Comparison of ENCODE assay signal across 8 cellular contexts in genomic region chr21:34886554-34887385, GRCh38.
A peak's percentile ranks its signal among the peaks of the same experiment; 100 is the strongest.
DNase-seq lines count a peak whose midpoint lies in the region; ATAC-seq, FAIRE-seq and TF ChIP-seq lines count a peak whose summit lies in the region.

No MANE protein-coding gene starts in this region.

- CTCF ChIA-PET in K562 (lab: Yijun Ruan, JAX; ENCODE audit: low intra/inter-chr PET ratio), result interaction anchor here (0.6 kb wide), 1 partner anchor 475 kb away, joined by 3 read pairs; no protein-coding TSS in a partner anchor

- H3K27me3 ChIP-seq in K562 (ENCODE audit: control insufficient read depth in 2 of 2, insufficient read depth in 2 of 2, low read length in 2 of 2) (no peaks in the 10 kb centered on the region), kidney epithelial cell (ENCODE audit: control insufficient read depth, insufficient read depth, low read length) (no peaks in the 10 kb centered on the region)

- TF ChIP-seq RAD21 in K562 (CRISPR knock-in tag; conservative IDR thresholded peaks at IDR 0.05 in 1 of 2, IDR thresholded peaks at IDR 0.05 in 1 of 2), result no peak

- in situ Hi-C loops in K562 (cut with MboI), result loop anchor here (5.0 kb wide), 1 partner anchor 141 kb away; no protein-coding TSS in a partner anchor

- DNase-seq in GM03348 (ENCODE audit: low spot score), result peak; percentile 50
- DNase-seq in NCI-H748 (lab: John Stamatoyannopoulos, UW; ENCODE audit: unreplicated experiment), result peak; percentile 56
- DNase-seq in K562 (ENCODE audit: extremely low read depth in 1 of 4, low spot score in 3 of 4), result peak; percentile 41 to 51 (median 45)
- no peak for DNase-seq in kidney epithelial cell (ENCODE audit: low read depth)
- DNase-seq in stimulated activated CD8-positive, alpha-beta memory T cell treated with anti-CD3 and anti-CD28 coated beads, Interleukin-4, amount 100 ng/mL, for 24 hours (ENCODE audit: low read depth), result peak; percentile 7
- no peak for DNase-seq in NK-92 treated with Interleukin-12 subunit alpha and Interleukin-12 subunit beta, amount 100 ng/mL, for 24 hours (lab: John Stamatoyannopoulos, UW)
- no peak for DNase-seq in EL

- TF ChIP-seq CTCF in K562 (IDR thresholded peaks at IDR 0.05 in 2 of 3, conservative IDR thresholded peaks at IDR 0.05 in 1 of 3; ENCODE audit: insufficient read depth in 2 of 3, low read depth in 1 of 3, low read length in 3 of 3) (no peak), kidney epithelial cell (IDR thresholded peaks at IDR 0.05; ENCODE audit: insufficient read depth, low read length, poor library complexity, severe bottlenecking) (no peak)

- intact Hi-C loops in K562 (cut with micrococcal nuclease), result loop anchor here (5.0 kb wide), 4 partner anchors 66 to 216 kb away; no protein-coding TSS in a partner anchor

- no peak for FAIRE-seq in K562 (lab: Jason Lieb, UNC)

- H2AFZ ChIP-seq in K562 (ENCODE audit: low read depth, low read length), result peak overlapping the region; percentile 41; the same call in 1 of the 2 replicates

- POLR2A ChIA-PET in K562 (lab: Yijun Ruan, JAX), result interaction anchor here (0.6 to 5.4 kb wide), 20 partner anchors 10 to 321 kb away, joined by 3 to 54 read pairs (median 4); no protein-coding TSS in a partner anchor

- TF ChIP-seq EP300 in K562 (IDR thresholded peaks at IDR 0.05; ENCODE audit: low read length), result no peak

- H3K79me2 ChIP-seq in K562 (ENCODE audit: control insufficient read depth, insufficient read depth, low read length), result peaks cover 76% of the 10 kb centered on the region

- peaks cover 26% of the 10 kb centered on the region; the same call in 2 of the 3 replicates for H3K36me3 ChIP-seq in K562 (ENCODE audit: control insufficient read depth, insufficient read depth, low read length)
- no peaks in the 10 kb centered on the region for H3K36me3 ChIP-seq in kidney epithelial cell (ENCODE audit: control insufficient read depth, insufficient read depth, low read length)

- peak overlapping the region; percentile 85 for H3K4me2 ChIP-seq in K562 (ENCODE audit: insufficient read depth, low read length)

- no peak for TF ChIP-seq POLR2A in K562 (conservative IDR thresholded peaks at IDR 0.05)

- peaks cover 34 to 40% of the 10 kb centered on the region in 2 experiments for H3K4me1 ChIP-seq in K562 (replicated peaks in 1 of 2; ENCODE audit: control insufficient read depth in 2 of 2, insufficient read depth in 2 of 2, low read length in 2 of 2)

- H3K9me1 ChIP-seq in K562 (ENCODE audit: control insufficient read depth, insufficient read depth, low read length), result no peaks in the 10 kb centered on the region

- H3K4me3 ChIP-seq in K562 (peak overlapping the region; percentile 68), kidney epithelial cell (ENCODE audit: low read depth, low read length) (peak overlapping the region; percentile 94)

- H3K9ac ChIP-seq in K562 (ENCODE audit: insufficient read depth in 1 of 2, low read depth in 2 of 2, low read length in 2 of 2), result peak overlapping the region; percentile 89 to 94

- ATAC-seq in K562 (no peak), GM19455 (IDR thresholded peaks at IDR 0.05; ENCODE audit: unreplicated experiment) (no peak)

- H4K20me1 ChIP-seq in K562 (replicated peaks; ENCODE audit: control insufficient read depth, insufficient read depth, low read length), result peaks cover 16% of the 10 kb centered on the region

- H3K27ac ChIP-seq in K562 (ENCODE audit: extremely low read depth, low read depth, low read length), result peak overlapping the region; percentile 44

- under 1% methylated on average over 63 of the region's 64 CpGs for WGBS in K562 (ENCODE audit: insufficient coverage, low coverage, missing lambda C conversion rate)

- H3K9me3 ChIP-seq in K562 (replicated peaks; ENCODE audit: control insufficient read depth, insufficient read depth, low read depth, low read length), result 0 out of 2 replicates have a peak, but pooled peaks cover 5% of the 10 kb centered on the region

- BruUV-seq in K562 (replicated peaks; lab: Mats Ljungman, UMichigan), result no TSS peak

TF ChIP-seq in K562, 482 proteins besides CTCF, POLR2A, EP300 and RAD21 (continues in another document):
- TF ChIP-seq TCF3 (CRISPR knock-in tag; IDR thresholded peaks at IDR 0.05) (no peak), ZNF263 (CRISPR knock-in tag; IDR thresholded peaks at IDR 0.05; ENCODE audit: borderline replicate concordance) (peak; percentile 48; the same call in 1 of the 2 replicates), KAT7 (CRISPR knock-in tag; IDR thresholded peaks at IDR 0.05; ENCODE audit: borderline replicate concordance) (peak; percentile 90; the same call in 1 of the 2 replicates), STAG1 (CRISPR knock-in tag; IDR thresholded peaks at IDR 0.05; ENCODE audit: borderline replicate concordance) (0 out of 2 replicates have a peak, but pooled peaks have one; percentile 5), L3MBTL2 (IDR thresholded peaks at IDR 0.05) (0 out of 2 replicates have a peak, but pooled peaks have one; percentile 14), ARID4B (CRISPR knock-in tag; IDR thresholded peaks at IDR 0.05) (peak; percentile 52; the same call in 1 of the 2 replicates), ZNF23 (CRISPR knock-in tag; IDR thresholded peaks at IDR 0.05) (no peak), FOXJ2 (tag; IDR thresholded peaks at IDR 0.05) (no peak), ATF6 (CRISPR knock-in tag; IDR thresholded peaks at IDR 0.05) (no peak), RBM39 (optimal IDR thresholded peaks at IDR 0.05; ENCODE audit: low read depth, low read length) (no peak), CTBP1 (IDR thresholded peaks at IDR 0.05; ENCODE audit: borderline replicate concordance) (peak; percentile 42; the same call in 1 of the 2 replicates), ZNF740 (CRISPR knock-in tag; IDR thresholded peaks at IDR 0.05) (peak; percentile 49; the same call in 1 of the 2 replicates), ZNF740 (tag; IDR thresholded peaks at IDR 0.05) (0 out of 4 replicates have a peak, but pooled peaks of 1 of the 2 experiments have one; percentile 45), HMGN3 (IDR thresholded peaks at IDR 0.05; ENCODE audit: borderline replicate concordance, extremely low read depth, insufficient read length, low read depth, low read length) (peak; percentile 6)

Comparison
In these comparisons a context has a peak if more than half of its experiments do, and no peak if none do; other contexts are left out.
1. DNase-seq: peak in GM03348 (single experiment), NCI-H748 (single experiment), K562 (4 of 4) and stimulated activated CD8-positive, alpha-beta memory T cell treated with anti-CD3 and anti-CD28 coated beads, Interleukin-4, amount 100 ng/mL, for 24 hours (single experiment); none in kidney epithelial cell (single experiment), NK-92 treated with Interleukin-12 subunit alpha and Interleukin-12 subunit beta, amount 100 ng/mL, for 24 hours (single experiment) and EL (single experiment).